ENCODE assay signal across 28 cellular contexts in the genomic region with DNA sequence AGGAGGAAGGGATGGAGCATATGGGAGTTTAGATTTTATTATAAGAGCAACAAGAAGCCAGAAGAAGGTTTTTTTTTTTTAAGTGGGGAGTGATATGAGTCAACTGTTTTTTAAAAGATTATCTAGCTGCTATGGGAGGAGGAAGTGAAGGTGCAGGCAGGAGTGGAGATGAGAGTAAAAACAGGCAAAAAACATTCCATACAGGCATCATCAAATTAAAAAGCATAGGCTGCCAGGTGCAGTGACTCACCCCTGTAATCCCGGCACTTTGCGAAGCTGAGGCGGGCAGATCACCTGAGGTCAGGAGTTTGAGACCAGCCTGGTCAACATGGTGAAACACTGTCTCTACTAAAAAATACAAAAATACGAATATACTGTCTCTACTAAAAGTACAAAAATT.
"Had no signal": no experiment of that assay in that cellular context is flagged by ENCODE, and none has a peak within 500 bp of the region (broad histone marks: within the 10 kb centered on the region; RNA-seq: fewer than 3 reads in every experiment).

No MANE protein-coding gene starts in this region.

- H3K4me2 ChIP-seq: hepatocyte had no signal

- ATAC-seq: left colon; left lung; lower lobe of right lung; naive thymus-derived CD8-positive, alpha-beta T cell; right cardiac atrium; sciatic nerve; stimulated activated naive B cell treated with anti-CD40 and anti-IgM and Interleukin-4, amounts not matched to agents 10 μg/mL and 1 μg/mL and 100 μg/mL, for 72 hours; stimulated activated naive CD8-positive, alpha-beta T cell treated with anti-CD3 and anti-CD28 coated beads, Interleukin-15, Interleukin-2, amounts not matched to agents 100 U/mL and 50 U/mL, for 24 hours had no signal

- FAIRE-seq: keratinocyte had no signal

- H3K9me3 ChIP-seq: left lung, lower lobe of right lung, stomach, testis, thyroid gland, transverse colon, upper lobe of left lung, vagina had no signal

- H3K4me3 ChIP-seq: hepatocyte, left lung, lower lobe of right lung, skin epidermis, stomach, testis, thyroid gland, transverse colon, upper lobe of left lung, vagina had no signal

- H3K79me2 ChIP-seq: hepatocyte, parathyroid adenoma had no signal

- H3K4me3 Mint-ChIP-seq: naive thymus-derived CD8-positive, alpha-beta T cell; nephron; neural crest cell; stimulated activated naive B cell treated with anti-CD40 and anti-IgM and Interleukin-4, amounts not matched to agents 10 μg/mL and 1 μg/mL and 100 μg/mL, for 72 hours had no signal

- H3K4me1 Mint-ChIP-seq: naive thymus-derived CD8-positive, alpha-beta T cell; stimulated activated naive B cell treated with anti-CD40 and anti-IgM and Interleukin-4, amounts not matched to agents 10 μg/mL and 1 μg/mL and 100 μg/mL, for 72 hours had no signal

- H3K27ac Mint-ChIP-seq: naive thymus-derived CD8-positive, alpha-beta T cell; nephron; stimulated activated naive B cell treated with anti-CD40 and anti-IgM and Interleukin-4, amounts not matched to agents 10 μg/mL and 1 μg/mL and 100 μg/mL, for 72 hours had no signal

- H3K36me3 Mint-ChIP-seq: naive thymus-derived CD8-positive, alpha-beta T cell; stimulated activated naive B cell treated with anti-CD40 and anti-IgM and Interleukin-4, amounts not matched to agents 10 μg/mL and 1 μg/mL and 100 μg/mL, for 72 hours had no signal

- DNase-seq: kidney glomerular epithelial cell; left colon; left lung; lower lobe of right lung; mammary epithelial cell; mesenchymal stem cell; naive thymus-derived CD8-positive, alpha-beta T cell; retina; right cardiac atrium; stimulated activated CD4-positive, alpha-beta T cell treated with anti-CD3 and anti-CD28 coated beads, Interleukin-12 subunit alpha, Interleukin-12 subunit beta, amount 100 ng/mL, for 4 hours; stimulated activated CD4-positive, alpha-beta T cell treated with anti-CD3 and anti-CD28 coated beads, Interleukin-15, amount 100 ng/mL, for 24 hours; stimulated activated CD4-positive, alpha-beta T cell treated with anti-CD3 and anti-CD28 coated beads, Interleukin-2, amount 100 ng/mL, for 24 hours; stimulated activated CD4-positive, alpha-beta T cell treated with anti-CD3 and anti-CD28 coated beads, Interleukin-4, amount 100 ng/mL, for 1 hour; stimulated activated naive B cell treated with anti-CD40 and anti-IgM and Interleukin-4, amounts not matched to agents 10 μg/mL and 1 μg/mL and 100 μg/mL, for 72 hours; stimulated activated naive CD8-positive, alpha-beta T cell treated with anti-CD3 and anti-CD28 coated beads, Interleukin-15, Interleukin-2, amounts not matched to agents 100 U/mL and 50 U/mL, for 24 hours; stomach; testis; thyroid gland; transverse colon; upper lobe of left lung had no signal

- H2AFZ ChIP-seq: hepatocyte, parathyroid adenoma had no signal

- H3K4me1 ChIP-seq: left lung, lower lobe of right lung, parathyroid adenoma, stomach, testis, thyroid gland, transverse colon, upper lobe of left lung, vagina had no signal

- H3K27me3 Mint-ChIP-seq: naive thymus-derived CD8-positive, alpha-beta T cell; stimulated activated naive B cell treated with anti-CD40 and anti-IgM and Interleukin-4, amounts not matched to agents 10 μg/mL and 1 μg/mL and 100 μg/mL, for 72 hours had no signal

- H3K9ac ChIP-seq: parathyroid adenoma had no signal

- H3K9me3 Mint-ChIP-seq: nephron had no signal

- H3K27me3 ChIP-seq: hepatocyte, left lung, stomach, testis, thyroid gland, transverse colon, upper lobe of left lung, vagina had no signal

- H3K27ac ChIP-seq: hepatocyte, left lung, lower lobe of right lung, parathyroid adenoma, skin epidermis, stomach, testis, thyroid gland, transverse colon, upper lobe of left lung, vagina had no signal

- H3K36me3 ChIP-seq: left lung, lower lobe of right lung, stomach, thyroid gland, transverse colon, upper lobe of left lung, vagina had no signal
